In genomic region chr16:89446136-89446974, GRCh38 we compare ENCODE assay signal across 11 cellular contexts. TPM values are rescaled to one million over a fixed set of nuclear protein-coding genes. Genes with fewer than 3 reads are reported as not detected.
DNase-seq lines count a peak whose midpoint lies in the region; ATAC-seq and TF ChIP-seq lines count a peak whose summit lies in the region.
"Had no signal": no experiment of that assay in that cellular context is flagged by ENCODE, and none has a peak within 500 bp of the region (broad histone marks: within the 10 kb centered on the region; RNA-seq: fewer than 3 reads in every experiment).

No MANE protein-coding gene starts in this region.

- TF ChIP-seq EP300 in tibial nerve (IDR thresholded peaks at IDR 0.05) = no peak

- 90% methylated on average over 15 of the region's 15 CpGs for WGBS in mesenchymal stem cell
- 58 to 62% methylated on average over 15 of the region's 15 CpGs for WGBS in tibial nerve, 2 donors

- H2BK15ac ChIP-seq in mesenchymal stem cell (ENCODE audit: low read depth, poor library complexity, severe bottlenecking) = no peak overlapping the region

- TF ChIP-seq POLR2A in tibial nerve (IDR thresholded peaks at IDR 0.05) (no peak), GM18505 (IDR thresholded peaks at IDR 0.05; ENCODE audit: borderline replicate concordance, extremely low read depth, insufficient read depth, insufficient read length) (no peak)

- peak; percentile 22 for DNase-seq in stimulated activated CD4-positive, alpha-beta T cell treated with anti-CD3 and anti-CD28 coated beads, Interleukin-4, amount 100 ng/mL, for 1 hour
- no peak for DNase-seq in stimulated activated CD4-positive, alpha-beta T cell treated with anti-CD3 and anti-CD28 coated beads, Interleukin-12 subunit alpha, Interleukin-12 subunit beta, amount 100 ng/mL, for 4 hours
- peak; percentile 29 to 59 for DNase-seq in activated T-cell treated with anti-CD3 and anti-CD28 coated beads, Interleukin-2, amount 50 U/mL, for 72 hours
- DNase-seq in mesenchymal stem cell = no peak
- no peak for DNase-seq in tibial nerve (ENCODE audit: low spot score in 2 of 2)
- no peak for DNase-seq in posterior vena cava (ENCODE audit: low spot score)
- DNase-seq: COR-L47, NCI-H510A, nucleus accumbens had no signal

- H2AFZ ChIP-seq in mesenchymal stem cell (ENCODE audit: low read depth, low read length) = no peak overlapping the region

- H2BK12ac ChIP-seq in mesenchymal stem cell (ENCODE audit: low read length in 2 of 2) = no peak overlapping the region

- peak overlapping the region; percentile 84 for H3K27ac Mint-ChIP-seq in activated T-cell treated with anti-CD3 and anti-CD28 coated beads, Interleukin-2, amount 50 U/mL, for 72 hours

- no peak overlapping the region for H3K23ac ChIP-seq in mesenchymal stem cell (ENCODE audit: low read length in 2 of 2)

- no peak for TF ChIP-seq CTCF in tibial nerve (IDR thresholded peaks at IDR 0.05)

- H3K9me3 ChIP-seq in mesenchymal stem cell (ENCODE audit: control insufficient read depth, low read length) (no peaks in the 10 kb centered on the region), tibial nerve (no peaks in the 10 kb centered on the region)

- no peaks in the 10 kb centered on the region for H3K27me3 Mint-ChIP-seq in activated T-cell treated with anti-CD3 and anti-CD28 coated beads, Interleukin-2, amount 50 U/mL, for 72 hours (ENCODE audit: low read depth)

- H2BK120ac ChIP-seq in mesenchymal stem cell (ENCODE audit: low read depth, low read length) = no peak overlapping the region

- H2BK5ac ChIP-seq in mesenchymal stem cell (ENCODE audit: low read depth, low read length, poor library complexity, severe bottlenecking) = no peak overlapping the region

- no peak overlapping the region for H3K9ac ChIP-seq in mesenchymal stem cell (ENCODE audit: low read length)

- H3K36me3 ChIP-seq in mesenchymal stem cell (ENCODE audit: control insufficient read depth in 1 of 2, insufficient read depth in 2 of 2, low read depth in 1 of 2, low read length in 2 of 2) (peaks cover 0 to 2% of the 10 kb centered on the region in 2 experiments), tibial nerve (no peaks in the 10 kb centered on the region)

- H3K36me3 Mint-ChIP-seq in activated T-cell treated with anti-CD3 and anti-CD28 coated beads, Interleukin-2, amount 50 U/mL, for 72 hours (ENCODE audit: insufficient read depth in 2 of 2) = peaks cover 0 to 3% of the 10 kb centered on the region in 2 donors

- peak overlapping the region; percentile 7 for H4K8ac ChIP-seq in mesenchymal stem cell (ENCODE audit: low read length)

- H3K4me3 ChIP-seq in mesenchymal stem cell (ENCODE audit: insufficient read depth in 1 of 2, low read depth in 1 of 2, low read length in 2 of 2) (no peak overlapping the region), tibial nerve (no peak overlapping the region)

- H3K18ac ChIP-seq in mesenchymal stem cell (ENCODE audit: low read depth in 1 of 2, low read length in 2 of 2) = no peak overlapping the region

- no peaks in the 10 kb centered on the region for H3K9me3 Mint-ChIP-seq in activated T-cell treated with anti-CD3 and anti-CD28 coated beads, Interleukin-2, amount 50 U/mL, for 72 hours

- H3K4me1 ChIP-seq in mesenchymal stem cell (ENCODE audit: control insufficient read depth, insufficient read depth, low read depth, low read length) = peaks cover 39% of the 10 kb centered on the region
- peaks cover 0 to 90% (median 72%) of the 10 kb centered on the region in 4 donors for H3K4me1 ChIP-seq in tibial nerve

- H3K4me3 Mint-ChIP-seq in activated T-cell treated with anti-CD3 and anti-CD28 coated beads, Interleukin-2, amount 50 U/mL, for 72 hours = peak overlapping the region; percentile 64 to 67

- H3K4ac ChIP-seq in mesenchymal stem cell (ENCODE audit: low read depth in 1 of 2, low read length in 2 of 2) = no peak overlapping the region

- no peak overlapping the region for H3K14ac ChIP-seq in mesenchymal stem cell (ENCODE audit: low read length in 2 of 2)

- H3K27me3 ChIP-seq in mesenchymal stem cell (ENCODE audit: control insufficient read depth in 1 of 2, insufficient read depth in 1 of 2, low read length in 2 of 2) (no peaks in the 10 kb centered on the region), tibial nerve (no peaks in the 10 kb centered on the region)

- H3K27ac ChIP-seq in mesenchymal stem cell (ENCODE audit: low read length, poor library complexity, severe bottlenecking) (no peak overlapping the region), tibial nerve (no peak overlapping the region)

- H3K4me2 ChIP-seq in mesenchymal stem cell (ENCODE audit: low read length, poor library complexity, severe bottlenecking) = no peak overlapping the region

- intact Hi-C loops in posterior vena cava (cut with DNase I) = loop anchor here in 1 of 2 donors (5.0 kb wide), 1 partner anchor 1699 kb away; no protein-coding TSS in a partner anchor

- peak; percentile 71 to 73 for ATAC-seq in activated T-cell treated with anti-CD3 and anti-CD28 coated beads, Interleukin-2, amount 50 U/mL, for 72 hours (replicated peaks in 1 of 2)
- no peak for ATAC-seq in GM18505 (IDR thresholded peaks at IDR 0.05; ENCODE audit: unreplicated experiment)
- no peak for ATAC-seq in GM19455 (IDR thresholded peaks at IDR 0.05; ENCODE audit: unreplicated experiment)

- H3K4me1 Mint-ChIP-seq in activated T-cell treated with anti-CD3 and anti-CD28 coated beads, Interleukin-2, amount 50 U/mL, for 72 hours (ENCODE audit: low read depth) = peaks cover 98% of the 10 kb centered on the region

- H4K91ac ChIP-seq in mesenchymal stem cell (ENCODE audit: low read length) = no peak overlapping the region

- H3K79me1 ChIP-seq in mesenchymal stem cell (replicated peaks; ENCODE audit: low read length, poor library complexity, severe bottlenecking) = no peaks in the 10 kb centered on the region

- H2AK5ac ChIP-seq in mesenchymal stem cell (ENCODE audit: low read length, severe bottlenecking) = no peak overlapping the region

RNA-seq across cellular contexts. Expression of gene ANKRD11, which starts 44.0 kb away (rescaled TPM):
- 100 to 1,000 TPM; 204 to 215 TPM for total RNA-seq in activated T-cell treated with anti-CD3 and anti-CD28 coated beads, Interleukin-2, amount 50 U/mL, for 72 hours
- polyA plus RNA-seq in mesenchymal stem cell (2013, experiment 1 of 2) = 92.7 TPM
- polyA plus RNA-seq in mesenchymal stem cell (2013, experiment 2 of 2) = 93.6 TPM
- total RNA-seq in tibial nerve (100 to 1,000 TPM; 104 to 177 (median 112) TPM), posterior vena cava (100 to 1,000 TPM in 1 of 2 donors, 10 to 100 TPM in 1; 95.0 to 110 TPM)

Comparison
In these comparisons a context has a peak if more than half of its experiments do, and no peak if none do; other contexts are left out.
1. DNase-seq: peak in stimulated activated CD4-positive, alpha-beta T cell treated with anti-CD3 and anti-CD28 coated beads, Interleukin-4, amount 100 ng/mL, for 1 hour (single experiment) and activated T-cell treated with anti-CD3 and anti-CD28 coated beads, Interleukin-2, amount 50 U/mL, for 72 hours (2 of 2); none in stimulated activated CD4-positive, alpha-beta T cell treated with anti-CD3 and anti-CD28 coated beads, Interleukin-12 subunit alpha, Interleukin-12 subunit beta, amount 100 ng/mL, for 4 hours (single experiment), mesenchymal stem cell (single experiment), tibial nerve (0 of 2) and posterior vena cava (single experiment).
2. ATAC-seq: peak in activated T-cell treated with anti-CD3 and anti-CD28 coated beads, Interleukin-2, amount 50 U/mL, for 72 hours (2 of 2); none in GM18505 (single experiment) and GM19455 (single experiment).